Comparison of ENCODE assay signal across 8 cellular contexts in genomic region chr12:54216580-54217308, GRCh38. TPM values are rescaled to one million over a fixed set of nuclear protein-coding genes. Genes with fewer than 3 reads are reported as not detected.
DNase-seq lines count a peak whose midpoint lies in the region; ATAC-seq and TF ChIP-seq lines count a peak whose summit lies in the region.

No MANE protein-coding gene starts in this region.

- H3K4me1 ChIP-seq in lung (ENCODE audit: control insufficient read depth in 2 of 2, insufficient read depth in 2 of 2, low read length in 2 of 2): peaks cover 0 to 2% of the 10 kb centered on the region in 2 donors

- no peaks in the 10 kb centered on the region for H3K36me3 ChIP-seq in lung (ENCODE audit: control insufficient read depth in 2 of 2, insufficient read depth in 2 of 2, low read length in 2 of 2)

- no peak overlapping the region for H3K27ac ChIP-seq in lung (ENCODE audit: low read depth in 1 of 2, low read length in 1 of 2)

- TF ChIP-seq CTCF in lung (IDR thresholded peaks at IDR 0.05; ENCODE audit: control extremely low read depth, extremely low read depth): peak; percentile 38

- ATAC-seq in lung (ENCODE audit: insufficient read depth, low FRiP score) (peak; percentile 65), HG03469 (IDR thresholded peaks at IDR 0.05; ENCODE audit: unreplicated experiment) (no peak)

- no peaks in the 10 kb centered on the region for H3K9me3 ChIP-seq in lung (ENCODE audit: control insufficient read depth in 2 of 2, insufficient read depth in 1 of 2, low read length in 1 of 2)

- no peak overlapping the region for H3K4me3 ChIP-seq in lung

- H3K27me3 ChIP-seq in lung (ENCODE audit: control insufficient read depth, insufficient read depth): no peaks in the 10 kb centered on the region

- WGBS in lung, 2 donors: 3 to 5% methylated on average over 28 to 29 of the region's 29 CpGs

- peak; percentile 82 for DNase-seq in DMS53 treated with DMSO at 0.1 percent for 48 hours (lab: John Stamatoyannopoulos, UW; ENCODE audit: unreplicated experiment)
- peak; percentile 68 for DNase-seq in HS-27A (ENCODE audit: low read depth)
- DNase-seq in NCI-H774 (lab: John Stamatoyannopoulos, UW): peak; percentile 89
- DNase-seq in activated CD4-positive, alpha-beta T cell treated with anti-CD3 and anti-CD28 coated beads, Interleukin-2, amount 50 U/mL, for 4 hours: peak; percentile 72
- peak; percentile 29 to 77 for DNase-seq in dermis microvascular lymphatic vessel endothelial cell (ENCODE audit: low read depth in 2 of 2)
- DNase-seq in lung (ENCODE audit: low spot score): peak; percentile 69
- DNase-seq in stimulated activated CD4-positive, alpha-beta T cell treated with anti-CD3 and anti-CD28 coated beads, TNF-alpha, amount 100 ng/mL, for 24 hours (ENCODE audit: low read depth in 3 of 3): peak; percentile 50 to 75 (median 53)

RNA-seq across cellular contexts. Expression of gene SMUG1, which starts 28.0 kb away (rescaled TPM):
- total RNA-seq in dermis microvascular lymphatic vessel endothelial cell: 16.2 and 17.5 TPM in 2 replicates
- total RNA-seq in lung: 10 to 100 TPM; 20.3 to 28.4 TPM
- polyA plus RNA-seq in lung: 10 to 100 TPM; 23.4 to 45.7 TPM
